9 cellular contexts compared by ENCODE assay signal in genomic region chr18:6729247-6730091, GRCh38. TPM values are rescaled to one million over a fixed set of nuclear protein-coding genes. Genes with fewer than 3 reads are reported as not detected.
DNase-seq lines count a peak whose midpoint lies in the region; ATAC-seq and TF ChIP-seq lines count a peak whose summit lies in the region.
"Had no signal": no experiment of that assay in that cellular context is flagged by ENCODE, and none has a peak within 500 bp of the region (broad histone marks: within the 10 kb centered on the region; RNA-seq: fewer than 3 reads in every experiment).

Gene ARHGAP28 (plus strand): TSS chr18:6729716. CDS start chr18:6729822, 106 bp downstream.

- no peaks in the 10 kb centered on the region for H3K36me3 ChIP-seq in heart right ventricle
- no peaks in the 10 kb centered on the region for H3K36me3 ChIP-seq in osteoblast (ENCODE audit: insufficient read depth, low read length)

- H3K79me2 ChIP-seq in osteoblast (ENCODE audit: insufficient read depth, low read length) = no peaks in the 10 kb centered on the region

- no peaks in the 10 kb centered on the region for H4K20me1 ChIP-seq in osteoblast (ENCODE audit: insufficient read depth, low read length)

- peak; percentile 69 for ATAC-seq in activated CD4-positive, alpha-beta T cell treated with anti-CD3 and anti-CD28 coated beads for 36 hours
- ATAC-seq in HG02884 (IDR thresholded peaks at IDR 0.05; ENCODE audit: unreplicated experiment) (peak; percentile 57), heart right ventricle (peak; percentile 93 to 98 (median 96))

- H3K36me3 Mint-ChIP-seq in activated CD4-positive, alpha-beta T cell treated with anti-CD3 and anti-CD28 coated beads for 36 hours (ENCODE audit: low read depth) = no peaks in the 10 kb centered on the region

- 0 to 1% methylated on average over 78 to 96 of the region's 96 CpGs for WGBS in heart right ventricle, 2 donors

- H3K9me3 ChIP-seq in heart right ventricle (no peaks in the 10 kb centered on the region), osteoblast (ENCODE audit: low read depth, low read length) (no peaks in the 10 kb centered on the region)

- H3K27ac ChIP-seq in heart right ventricle = peak within 1 kb of the TSS; percentile 63 to 91 (median 82)
- H3K27ac ChIP-seq in osteoblast (ENCODE audit: low read depth, low read length) = no peak within 1 kb of the TSS
- H3K27ac ChIP-seq: epithelial cell of prostate had no signal

- peak within 1 kb of the TSS; percentile 40 to 78 (median 68) for H3K4me3 ChIP-seq in heart right ventricle
- peak within 1 kb of the TSS; percentile 77 for H3K4me3 ChIP-seq in osteoblast (ENCODE audit: insufficient read depth, low read length)

- CTCF ChIA-PET in activated CD4-positive, alpha-beta T cell treated with anti-CD3 and anti-CD28 coated beads for 36 hours (lab: Charles Lee) = no interaction called here

- peak; percentile 56 for DNase-seq in activated CD4-positive, alpha-beta T cell treated with anti-CD3 and anti-CD28 coated beads for 36 hours
- no peak for DNase-seq in activated CD4-positive, alpha-beta T cell treated with anti-CD3 and anti-CD28 coated beads, Interleukin-2, amount 50 U/mL, for 1 hour
- DNase-seq in NCI-H226 (peak; percentile 83), amygdala (lab: John Stamatoyannopoulos, UW) (peak in 53 of 56 donors; percentile 2 to 87 (median 47)), heart right ventricle (peak; percentile 79 to 83), osteoblast (ENCODE audit: insufficient read length, low spot score, missing footprints) (peak; percentile 92)
- no peak for DNase-seq in stimulated activated naive CD4-positive, alpha-beta T cell (lab: John Stamatoyannopoulos, UW)

- intact Hi-C loops in activated CD4-positive, alpha-beta T cell treated with anti-CD3 and anti-CD28 coated beads for 36 hours (cut with DNase I, micrococcal nuclease) = loop anchor here in 1 of 2 experiments (5.0 kb wide), 1 partner anchor 567 kb away; no protein-coding TSS in a partner anchor
- intact Hi-C loops in heart right ventricle (cut with DNase I) = loop anchor here in 4 of 10 donors (5.0 to 10.0 kb wide), 7 partner anchors 48 to 1432 kb away; partner anchors contain the start of gene ZBTB14 (in 1 of the 4)

- no peaks in the 10 kb centered on the region for H3K9me3 Mint-ChIP-seq in activated CD4-positive, alpha-beta T cell treated with anti-CD3 and anti-CD28 coated beads for 36 hours (ENCODE audit: low read depth)

- peaks cover 17% of the 10 kb centered on the region for H3K27me3 Mint-ChIP-seq in activated CD4-positive, alpha-beta T cell treated with anti-CD3 and anti-CD28 coated beads for 36 hours

- peak within 1 kb of the TSS; percentile 97 for H2AFZ ChIP-seq in osteoblast (ENCODE audit: low read length)

- peak within 1 kb of the TSS; percentile 89 for H3K4me2 ChIP-seq in osteoblast (ENCODE audit: insufficient read depth, low read length)

- TF ChIP-seq CTCF in heart right ventricle (IDR thresholded peaks at IDR 0.05) (peak in 8 of 9 donors; percentile 17 to 64 (median 36)), osteoblast (IDR thresholded peaks at IDR 0.05; ENCODE audit: extremely low read depth, low read depth, low read length) (no peak)

- H3K27ac Mint-ChIP-seq in activated CD4-positive, alpha-beta T cell treated with anti-CD3 and anti-CD28 coated beads for 36 hours = no peak within 1 kb of the TSS

- peaks cover 0 to 7% (median 0%) of the 10 kb centered on the region in 7 donors for H3K27me3 ChIP-seq in heart right ventricle
- peaks cover 5% of the 10 kb centered on the region for H3K27me3 ChIP-seq in osteoblast (ENCODE audit: insufficient read depth, low read length)

- peak within 1 kb of the TSS; percentile 66 for H3K4me3 Mint-ChIP-seq in activated CD4-positive, alpha-beta T cell treated with anti-CD3 and anti-CD28 coated beads for 36 hours

- H3K4me1 Mint-ChIP-seq in activated CD4-positive, alpha-beta T cell treated with anti-CD3 and anti-CD28 coated beads for 36 hours = peaks cover 5% of the 10 kb centered on the region

- peaks cover 0 to 26% (median 8%) of the 10 kb centered on the region in 9 donors for H3K4me1 ChIP-seq in heart right ventricle
- H3K4me1 ChIP-seq in osteoblast (ENCODE audit: insufficient read depth, low read length) = peaks cover 23% of the 10 kb centered on the region

- POLR2A ChIA-PET in activated CD4-positive, alpha-beta T cell treated with anti-CD3 and anti-CD28 coated beads for 36 hours (lab: Charles Lee) = no interaction called here

RNA-seq across cellular contexts. Expression of gene ARHGAP28, which starts in this region (rescaled TPM):
- total RNA-seq in activated CD4-positive, alpha-beta T cell treated with anti-CD3 and anti-CD28 coated beads for 36 hours = not detected
- 1 to 10 TPM in 9 of 10 donors, under 1 TPM in 1; 0.82 to 5.3 (median 2.6) TPM for total RNA-seq in heart right ventricle
- polyA plus RNA-seq in heart right ventricle = under 1 TPM; 0.35 to 0.66 TPM
- total RNA-seq in osteoblast = 23.9 and 24.2 TPM in 2 replicates

Comparison
In these comparisons a context has a peak if more than half of its experiments do, and no peak if none do; other contexts are left out.
1. Peak in DNase-seq and ATAC-seq in activated CD4-positive, alpha-beta T cell treated with anti-CD3 and anti-CD28 coated beads for 36 hours; RNA of the gene not detected or under 1 TPM.
2. DNase-seq: peak in NCI-H226 (single experiment), amygdala (53 of 56), heart right ventricle (2 of 2) and osteoblast (single experiment); none in activated CD4-positive, alpha-beta T cell treated with anti-CD3 and anti-CD28 coated beads, Interleukin-2, amount 50 U/mL, for 1 hour (single experiment) and stimulated activated naive CD4-positive, alpha-beta T cell (0 of 6).
3. Peak in every context shown above with its lines, with median percentiles within 50 percentile points of each other: ATAC-seq.